Comparison of ENCODE assay signal across 8 cellular contexts in genomic region chr9:91714020-91714721, GRCh38.
A peak's percentile ranks its signal among the peaks of the same experiment; 100 is the strongest.
DNase-seq lines count a peak whose midpoint lies in the region; ATAC-seq and TF ChIP-seq lines count a peak whose summit lies in the region.

No MANE protein-coding gene starts in this region.

- CTCF ChIA-PET in MCF 10A (lab: Yijun Ruan, JAX) = no interaction called here

- ATAC-seq in HG03045 (IDR thresholded peaks at IDR 0.05; ENCODE audit: unreplicated experiment) = no peak

- WGBS in thyroid gland, 2 donors = 21 to 42% methylated on average over 29 to 33 of the region's 37 CpGs

- H3K4me3 ChIP-seq in kidney epithelial cell (ENCODE audit: low read depth, low read length) = peak overlapping the region; percentile 41
- H3K4me3 ChIP-seq in thyroid gland (replicated peaks in 1 of 3) = peak overlapping the region in 1 of 3 donors; percentile 15

- peak in 1 of 2 donors; percentile 39 for TF ChIP-seq POLR2A in thyroid gland (IDR thresholded peaks at IDR 0.05)

- peak overlapping the region; percentile 38 for H3K4me3 Mint-ChIP-seq in MCF 10A (ENCODE audit: unreplicated experiment)

- H3K27ac ChIP-seq in thyroid gland = peak overlapping the region in 2 of 3 donors; percentile 15 to 59

- H3K36me3 ChIP-seq in kidney epithelial cell (ENCODE audit: control insufficient read depth, insufficient read depth, low read length) (no peaks in the 10 kb centered on the region), thyroid gland (no peaks in the 10 kb centered on the region)

- no peaks in the 10 kb centered on the region for H3K9me3 Mint-ChIP-seq in MCF 10A (ENCODE audit: unreplicated experiment)

- H3K36me3 Mint-ChIP-seq in MCF 10A (ENCODE audit: insufficient read depth, unreplicated experiment) = no peaks in the 10 kb centered on the region

- peak; percentile 62 for DNase-seq in activated CD8-positive, alpha-beta memory T cell treated with anti-CD3 and anti-CD28 coated beads, Interleukin-2, amount 50 U/mL, for 48 hours
- no peak for DNase-seq in activated CD8-positive, alpha-beta memory T cell treated with anti-CD3 and anti-CD28 coated beads for 24 hours
- DNase-seq in NCI-H1092 treated with DMSO at 0.1 percent for 48 hours (lab: John Stamatoyannopoulos, UW) = peak; percentile 66
- DNase-seq in MCF 10A (ENCODE audit: unreplicated experiment) = peak; percentile 34
- DNase-seq in kidney epithelial cell (ENCODE audit: low read depth) = no peak
- DNase-seq in thyroid gland = peak; percentile 74 to 79
- no peak for DNase-seq in NCI-H446 (lab: John Stamatoyannopoulos, UW)

- no peaks in the 10 kb centered on the region for H3K27me3 Mint-ChIP-seq in MCF 10A (ENCODE audit: insufficient read depth, unreplicated experiment)

- H3K9me3 ChIP-seq in thyroid gland = no peaks in the 10 kb centered on the region

- no peaks in the 10 kb centered on the region for H3K4me1 Mint-ChIP-seq in MCF 10A (ENCODE audit: insufficient read depth, unreplicated experiment)

- POLR2A ChIA-PET in MCF 10A (lab: Yijun Ruan, JAX) = interaction anchor here (0.6 kb wide), 1 partner anchor 13 kb away, joined by 3 read pairs; no protein-coding TSS in a partner anchor

- BruUV-seq in MCF 10A (replicated peaks; lab: Mats Ljungman, UMichigan) = no TSS peak

- intact Hi-C loops in MCF 10A (cut with micrococcal nuclease) (no loop called here), thyroid gland (cut with DNase I) (no loop called here)

- H3K4me1 ChIP-seq in thyroid gland = peaks cover 3 to 5% of the 10 kb centered on the region in 2 donors

- H3K27ac Mint-ChIP-seq in MCF 10A (ENCODE audit: low read depth, unreplicated experiment) = no peak overlapping the region

- H3K27me3 ChIP-seq in kidney epithelial cell (ENCODE audit: control insufficient read depth, insufficient read depth, low read length) = no peaks in the 10 kb centered on the region
- H3K27me3 ChIP-seq in thyroid gland = no peaks in the 10 kb centered on the region

- TF ChIP-seq CTCF in MCF 10A (IDR thresholded peaks at IDR 0.05; ENCODE audit: unreplicated experiment) = no peak
- no peak for TF ChIP-seq CTCF in kidney epithelial cell (IDR thresholded peaks at IDR 0.05; ENCODE audit: insufficient read depth, low read length, poor library complexity, severe bottlenecking)
- no peak for TF ChIP-seq CTCF in thyroid gland (IDR thresholded peaks at IDR 0.05)

Comparison
In these comparisons a context has a peak if more than half of its experiments do, and no peak if none do; other contexts are left out.
1. DNase-seq: peak in activated CD8-positive, alpha-beta memory T cell treated with anti-CD3 and anti-CD28 coated beads, Interleukin-2, amount 50 U/mL, for 48 hours (single experiment), NCI-H1092 treated with DMSO at 0.1 percent for 48 hours (single experiment), MCF 10A (single experiment) and thyroid gland (2 of 2); none in activated CD8-positive, alpha-beta memory T cell treated with anti-CD3 and anti-CD28 coated beads for 24 hours (single experiment), kidney epithelial cell (single experiment) and NCI-H446 (0 of 2).